10 cellular contexts compared by ENCODE assay signal in genomic region chr6:5287205-5287965, GRCh38. TPM values are rescaled to one million over a fixed set of nuclear protein-coding genes. Genes with fewer than 3 reads are reported as not detected.
DNase-seq lines count a peak whose midpoint lies in the region; ATAC-seq and TF ChIP-seq lines count a peak whose summit lies in the region.
"Had no signal": no experiment of that assay in that cellular context is flagged by ENCODE, and none has a peak within 500 bp of the region (broad histone marks: within the 10 kb centered on the region; RNA-seq: fewer than 3 reads in every experiment).

No MANE protein-coding gene starts in this region.

- POLR2A ChIA-PET in MCF 10A (lab: Yijun Ruan, JAX), result interaction anchor here (0.7 to 2.7 kb wide), 11 partner anchors 8 to 256 kb away, joined by 3 to 10 read pairs (median 4); partner anchors contain the start of gene FARS2

- H3K27ac Mint-ChIP-seq in stimulated activated naive CD8-positive, alpha-beta T cell treated with anti-CD3 and anti-CD28 coated beads, Interleukin-15, amount 100 ng/mL, for 72 hours, result peak overlapping the region; percentile 63 to 68
- H3K27ac Mint-ChIP-seq in MCF 10A (ENCODE audit: low read depth, unreplicated experiment), result peak overlapping the region; percentile 84
- H3K27ac Mint-ChIP-seq: activated naive CD4-positive, alpha-beta T cell treated with anti-CD3 and anti-CD28 coated beads, Interleukin-2, amount 50 U/mL, for 24 hours had no signal

- no peaks in the 10 kb centered on the region for H3K36me3 Mint-ChIP-seq in MCF 10A (ENCODE audit: insufficient read depth, unreplicated experiment)

- no peak for TF ChIP-seq CTCF in MCF 10A (IDR thresholded peaks at IDR 0.05; ENCODE audit: unreplicated experiment)
- no peak for TF ChIP-seq CTCF in left lung (IDR thresholded peaks at IDR 0.05)

- H3K36me3 ChIP-seq in left lung (no peaks in the 10 kb centered on the region), aorta (ENCODE audit: control insufficient read depth in 1 of 2, insufficient read depth in 2 of 2, low read length in 1 of 2) (no peaks in the 10 kb centered on the region)

- H3K27me3 ChIP-seq in left lung, result no peaks in the 10 kb centered on the region
- H3K27me3 ChIP-seq in aorta (ENCODE audit: control insufficient read depth in 1 of 2, insufficient read depth in 2 of 2, low read length in 1 of 2), result no peaks in the 10 kb centered on the region

- ATAC-seq in stimulated activated naive CD8-positive, alpha-beta T cell treated with anti-CD3 and anti-CD28 coated beads, Interleukin-15, amount 100 ng/mL, for 72 hours, result no peak
- no peak for ATAC-seq in stimulated activated naive CD8-positive, alpha-beta T cell treated with anti-CD3 and anti-CD28 coated beads, Interleukin-15, Interleukin-2, amounts not matched to agents 100 U/mL and 50 U/mL, for 24 hours
- ATAC-seq in left lung, result peak; percentile 77
- peak; percentile 46 for ATAC-seq in aorta (ENCODE audit: low FRiP score)

- no peak overlapping the region for H3K4me3 Mint-ChIP-seq in stimulated activated naive CD8-positive, alpha-beta T cell treated with anti-CD3 and anti-CD28 coated beads, Interleukin-15, amount 100 ng/mL, for 72 hours
- H3K4me3 Mint-ChIP-seq in MCF 10A (ENCODE audit: unreplicated experiment), result peak overlapping the region; percentile 35
- H3K4me3 Mint-ChIP-seq: activated naive CD4-positive, alpha-beta T cell treated with anti-CD3 and anti-CD28 coated beads, Interleukin-2, amount 50 U/mL, for 24 hours had no signal

- no peaks in the 10 kb centered on the region for H3K27me3 Mint-ChIP-seq in stimulated activated naive CD8-positive, alpha-beta T cell treated with anti-CD3 and anti-CD28 coated beads, Interleukin-15, amount 100 ng/mL, for 72 hours
- H3K27me3 Mint-ChIP-seq in MCF 10A (ENCODE audit: insufficient read depth, unreplicated experiment), result no peaks in the 10 kb centered on the region
- H3K27me3 Mint-ChIP-seq: activated naive CD4-positive, alpha-beta T cell treated with anti-CD3 and anti-CD28 coated beads, Interleukin-2, amount 50 U/mL, for 24 hours had no signal

- intact Hi-C loops in MCF 10A (cut with micrococcal nuclease) (no loop called here), left lung (cut with DNase I) (no loop called here), aorta (cut with DNase I) (no loop called here)

- H3K4me3 ChIP-seq in left lung, result no peak overlapping the region
- no peak overlapping the region for H3K4me3 ChIP-seq in aorta (ENCODE audit: low read length in 2 of 2)

- no TSS peak for BruUV-seq in MCF 10A (replicated peaks; lab: Mats Ljungman, UMichigan)

- H3K9me3 Mint-ChIP-seq in stimulated activated naive CD8-positive, alpha-beta T cell treated with anti-CD3 and anti-CD28 coated beads, Interleukin-15, amount 100 ng/mL, for 72 hours, result peaks cover 0 to 4% of the 10 kb centered on the region in 2 donors
- no peaks in the 10 kb centered on the region for H3K9me3 Mint-ChIP-seq in MCF 10A (ENCODE audit: unreplicated experiment)
- H3K9me3 Mint-ChIP-seq: activated naive CD4-positive, alpha-beta T cell treated with anti-CD3 and anti-CD28 coated beads, Interleukin-2, amount 50 U/mL, for 24 hours had no signal

- H3K27ac ChIP-seq in left lung (no peak overlapping the region), aorta (ENCODE audit: low read depth in 1 of 2, low read length in 2 of 2) (no peak overlapping the region)
- H3K27ac ChIP-seq: KMS-11 had no signal

- no peak for DNase-seq in stimulated activated naive CD8-positive, alpha-beta T cell treated with anti-CD3 and anti-CD28 coated beads, Interleukin-15, amount 100 ng/mL, for 72 hours
- DNase-seq in stimulated activated naive CD8-positive, alpha-beta T cell treated with anti-CD3 and anti-CD28 coated beads, Interleukin-15, Interleukin-2, amounts not matched to agents 100 U/mL and 50 U/mL, for 24 hours, result no peak
- DNase-seq in MCF 10A (ENCODE audit: unreplicated experiment), result peak; percentile 78
- DNase-seq in left lung, result no peak
- DNase-seq in aorta, result no peak
- no peak for DNase-seq in D341Med (ENCODE audit: low spot score)
- DNase-seq in UCSD-AML1 (lab: John Stamatoyannopoulos, UW; ENCODE audit: unreplicated experiment), result no peak
- DNase-seq in activated gamma-delta T cell (lab: John Stamatoyannopoulos, UW), result no peak

- peaks cover 47% of the 10 kb centered on the region for H3K4me1 Mint-ChIP-seq in stimulated activated naive CD8-positive, alpha-beta T cell treated with anti-CD3 and anti-CD28 coated beads, Interleukin-15, amount 100 ng/mL, for 72 hours
- peaks cover 15% of the 10 kb centered on the region for H3K4me1 Mint-ChIP-seq in MCF 10A (ENCODE audit: insufficient read depth, unreplicated experiment)

- 77 to 78% methylated on average over 12 of the region's 12 CpGs for whole genome bisulfite sequencing in aorta, 2 donors

- H3K4me1 ChIP-seq in left lung (peaks cover 8 to 12% of the 10 kb centered on the region in 2 donors), aorta (ENCODE audit: control insufficient read depth in 1 of 2, insufficient read depth in 2 of 2, low read length in 2 of 2) (no peaks in the 10 kb centered on the region)

- H3K9me3 ChIP-seq in left lung, result no peaks in the 10 kb centered on the region
- no peaks in the 10 kb centered on the region for H3K9me3 ChIP-seq in aorta (ENCODE audit: control insufficient read depth, low read length)

- CTCF ChIA-PET in MCF 10A (lab: Yijun Ruan, JAX), result interaction anchor here (0.6 to 2.2 kb wide), 7 partner anchors 9 to 510 kb away, joined by 3 to 15 read pairs (median 3); no protein-coding TSS in a partner anchor

RNA-seq across cellular contexts. Expression of gene FARS2, which starts 26.1 kb away (rescaled TPM):
- 13.0 and 18.2 TPM in 2 replicates for total RNA-seq in MCF 10A (2022)
- total RNA-seq in left lung, result 10 to 100 TPM; 20.1 to 20.3 TPM
- 10 to 100 TPM; 11.1 to 14.2 TPM for total RNA-seq in aorta
- polyA plus RNA-seq in aorta, result 1 to 10 TPM; 6.3 to 9.9 TPM

RNA-seq across cellular contexts. Expression of gene LYRM4, which starts 26.6 kb away (rescaled TPM):
- total RNA-seq in MCF 10A (2022), result 31.6 and 36.1 TPM in 2 replicates
- 10 to 100 TPM; 25.2 to 25.3 TPM for total RNA-seq in left lung
- 10 to 100 TPM; 17.9 to 23.9 TPM for total RNA-seq in aorta
- 10 to 100 TPM; 18.3 to 28.7 TPM for polyA plus RNA-seq in aorta

Comparison
In these comparisons a context has a peak if more than half of its experiments do, and no peak if none do; other contexts are left out.
1. ATAC-seq: peak in left lung (single experiment) and aorta (single experiment); none in stimulated activated naive CD8-positive, alpha-beta T cell treated with anti-CD3 and anti-CD28 coated beads, Interleukin-15, amount 100 ng/mL, for 72 hours (single experiment) and stimulated activated naive CD8-positive, alpha-beta T cell treated with anti-CD3 and anti-CD28 coated beads, Interleukin-15, Interleukin-2, amounts not matched to agents 100 U/mL and 50 U/mL, for 24 hours (single experiment).